ENCODE assay signal across 8 cellular contexts in the genomic region with DNA sequence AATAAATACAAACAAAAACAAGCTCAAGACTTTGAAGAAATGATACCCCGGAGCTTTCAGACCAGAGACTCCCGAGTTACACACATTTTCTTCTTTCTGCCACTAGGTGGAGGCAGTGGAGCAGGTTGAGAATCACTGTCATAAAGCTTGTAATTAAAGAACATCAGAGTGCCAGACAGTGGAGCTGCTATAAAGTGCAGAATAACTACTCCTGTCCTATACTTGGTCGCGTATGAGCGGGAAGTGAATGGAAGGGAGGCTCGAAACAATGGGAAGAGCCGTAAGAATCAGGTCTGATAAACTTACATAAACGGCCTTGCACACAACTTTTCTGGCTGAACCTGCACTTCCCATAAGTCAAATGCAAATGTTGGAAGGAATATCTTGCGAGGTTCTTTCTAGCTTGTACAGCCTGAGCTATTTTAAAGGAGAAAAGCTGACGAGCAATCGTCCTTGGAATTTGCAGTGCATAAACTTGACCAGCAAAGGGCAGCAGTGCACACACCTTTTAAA.
DNase-seq lines count a peak whose midpoint lies in the region; ATAC-seq, FAIRE-seq and TF ChIP-seq lines count a peak whose summit lies in the region.

No MANE protein-coding gene starts in this region.

- H3K4me1 ChIP-seq in OCI-LY1 (ENCODE audit: insufficient read depth, low read length, severe bottlenecking): peaks cover 49% of the 10 kb centered on the region

- DNase-seq in A172 (ENCODE audit: low spot score) (peak; percentile 56), ELR (ENCODE audit: low read depth) (peak; percentile 69), HTR-8/SVneo (ENCODE audit: insufficient read length, low spot score) (peak; percentile 53), T47D (ENCODE audit: low read depth in 1 of 2, low spot score in 1 of 2) (peak; percentile 24 to 66), kidney glomerular epithelial cell (lab: John Stamatoyannopoulos, UW) (peak; percentile 83), OCI-M2 (lab: John Stamatoyannopoulos, UW; ENCODE audit: unreplicated experiment) (no peak)
- peak; percentile 24 for DNase-seq in stimulated activated naive CD8-positive, alpha-beta T cell treated with anti-CD3 and anti-CD28 coated beads, Interleukin-15, Interleukin-2, amounts not matched to agents 100 U/mL and 50 U/mL, for 24 hours

- no peaks in the 10 kb centered on the region for H3K79me2 ChIP-seq in OCI-LY1 (ENCODE audit: insufficient read depth, low read length)

- in situ Hi-C loops in T47D (cut with HindIII; ENCODE audit: low pct_unique_long_range_greater_than_20kb, low sequenced_read_pairs): no loop called here

- peak overlapping the region; percentile 49 for H3K27ac ChIP-seq in OCI-LY1 (ENCODE audit: low read depth, low read length, poor library complexity, severe bottlenecking)

- no peak overlapping the region for H2AFZ ChIP-seq in OCI-LY1 (ENCODE audit: low read length)

- H4K20me1 ChIP-seq in OCI-LY1 (ENCODE audit: insufficient read depth, low read length): no peaks in the 10 kb centered on the region

- H3K9ac ChIP-seq in OCI-LY1 (ENCODE audit: low read length): no peak overlapping the region

- peak overlapping the region; percentile 36 for H3K4me3 ChIP-seq in OCI-LY1 (ENCODE audit: low read depth, low read length, poor library complexity, severe bottlenecking)

- H3K9me2 ChIP-seq in OCI-LY1 (ENCODE audit: low read depth, low read length): no peaks in the 10 kb centered on the region

- peak overlapping the region; percentile 60 for H3K4me2 ChIP-seq in OCI-LY1 (ENCODE audit: low read length)

- ATAC-seq in stimulated activated naive CD8-positive, alpha-beta T cell treated with anti-CD3 and anti-CD28 coated beads, Interleukin-15, Interleukin-2, amounts not matched to agents 100 U/mL and 50 U/mL, for 24 hours: peak; percentile 32

- no peak for FAIRE-seq in HTR-8/SVneo (lab: Jason Lieb, UNC)

- peak; percentile 58 for TF ChIP-seq CTCF in OCI-LY1 (IDR thresholded peaks at IDR 0.05; ENCODE audit: low read length)

- H3K36me3 ChIP-seq in OCI-LY1 (ENCODE audit: insufficient read depth, low read length): no peaks in the 10 kb centered on the region

- H3K27me3 ChIP-seq in OCI-LY1 (ENCODE audit: insufficient read depth, low read length): no peaks in the 10 kb centered on the region

- H3K9me3 ChIP-seq in OCI-LY1 (ENCODE audit: low read length): no peaks in the 10 kb centered on the region

- no peaks in the 10 kb centered on the region for H3F3A ChIP-seq in OCI-LY1 (ENCODE audit: insufficient read depth, low read length)
